11 cellular contexts compared by ENCODE assay signal in the genomic region with DNA sequence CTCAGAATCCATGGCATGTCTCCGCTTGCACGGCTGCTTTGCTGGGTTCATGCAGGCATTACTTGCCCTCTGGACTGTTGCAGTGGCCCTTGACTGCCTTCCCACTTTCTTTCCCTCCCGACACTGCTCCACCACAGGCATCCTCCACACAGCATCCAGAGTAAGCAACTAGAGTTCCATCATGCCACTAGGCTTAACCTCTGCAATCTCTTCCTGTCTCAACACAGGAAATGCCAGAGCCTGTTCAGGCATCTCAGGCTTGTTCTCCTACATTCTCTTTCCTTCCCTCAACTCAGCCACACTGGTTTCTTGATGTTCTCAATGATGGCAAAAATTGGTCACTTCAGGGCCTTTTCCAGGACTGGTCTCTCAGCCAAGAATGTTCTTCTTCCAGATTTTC.
DNase-seq lines count a peak whose midpoint lies in the region; ATAC-seq, FAIRE-seq and TF ChIP-seq lines count a peak whose summit lies in the region.
"Had no signal": no experiment of that assay in that cellular context is flagged by ENCODE, and none has a peak within 500 bp of the region (broad histone marks: within the 10 kb centered on the region; RNA-seq: fewer than 3 reads in every experiment).

No MANE protein-coding gene starts in this region.

- H3K27me3 ChIP-seq in liver (ENCODE audit: control insufficient read depth in 4 of 4, insufficient read depth in 4 of 4, low read length in 3 of 4), result no peaks in the 10 kb centered on the region
- H3K27me3 ChIP-seq in HepG2 (ENCODE audit: control insufficient read depth in 1 of 2, insufficient read depth in 2 of 2, low read length in 2 of 2), result peaks cover 0 to 29% of the 10 kb centered on the region in 2 experiments; a peak in 1 of 5 replicates
- no peaks in the 10 kb centered on the region for H3K27me3 ChIP-seq in brain microvascular endothelial cell (replicated peaks)
- H3K27me3 ChIP-seq in tibial artery, result no peaks in the 10 kb centered on the region

- H2AFZ ChIP-seq in HepG2 (ENCODE audit: low read length), result no peak overlapping the region

- TF ChIP-seq RAD21 in liver (IDR thresholded peaks at IDR 0.05), result peak in 1 of 2 donors; percentile 7
- TF ChIP-seq RAD21 in HepG2 (CRISPR knock-in tag; IDR thresholded peaks at IDR 0.05), result no peak

- intact Hi-C loops in HepG2 (cut with micrococcal nuclease; ENCODE audit: unreplicated experiment), result no loop called here
- intact Hi-C loops in tibial artery (cut with DNase I; ENCODE audit: low total_unique reads), result no loop called here

- TF ChIP-seq POLR2A in HepG2 (IDR thresholded peaks at IDR 0.05; ENCODE audit: insufficient read depth in 1 of 2, low read depth in 2 of 2, low read length in 2 of 2), result no peak

- ATAC-seq in HepG2, result no peak

- no peak overlapping the region for H3K27ac ChIP-seq in liver (ENCODE audit: low read depth in 1 of 2, low read length in 2 of 2)
- no peak overlapping the region for H3K27ac ChIP-seq in HepG2 (ENCODE audit: extremely low read length, insufficient read depth, low read length)
- peak overlapping the region; percentile 41 for H3K27ac ChIP-seq in brain microvascular endothelial cell
- H3K27ac ChIP-seq in tibial artery, result peak overlapping the region; percentile 58 to 60

- H3K9me3 ChIP-seq in liver (ENCODE audit: control insufficient read depth in 4 of 4, low read length in 3 of 4) (no peaks in the 10 kb centered on the region), HepG2 (ENCODE audit: low read length) (no peaks in the 10 kb centered on the region), tibial artery (no peaks in the 10 kb centered on the region)

- POLR2A ChIA-PET in HepG2 (lab: Yijun Ruan, JAX), result no interaction called here

- no peak overlapping the region for H3K9ac ChIP-seq in liver (ENCODE audit: low read depth in 1 of 2, low read length in 2 of 2)
- H3K9ac ChIP-seq in HepG2 (ENCODE audit: insufficient read depth, low read depth, low read length), result no peak overlapping the region

- H3K4me2 ChIP-seq in HepG2 (ENCODE audit: low read depth, low read length), result no peak overlapping the region

- no peak for DNase-seq in HepG2 (ENCODE audit: low spot score)
- peak; percentile 75 for DNase-seq in brain microvascular endothelial cell
- DNase-seq in iris pigment epithelial cell (ENCODE audit: low read depth), result peak; percentile 86
- no peak for DNase-seq in tibial artery
- no peak for DNase-seq in cerebellum (ENCODE audit: low spot score)
- no peak for DNase-seq in UCSD-AML1 (lab: John Stamatoyannopoulos, UW; ENCODE audit: unreplicated experiment)
- DNase-seq in stimulated activated CD4-positive, alpha-beta T cell treated with anti-CD3 and anti-CD28 coated beads, Interleukin-2, amount 100 ng/mL, for 48 hours, result no peak
- DNase-seq: Calu3; NCI-H1048; stimulated activated CD4-positive, alpha-beta T cell treated with anti-CD3 and anti-CD28 coated beads, Interleukin-12 subunit alpha, Interleukin-12 subunit beta, amount 100 ng/mL, for 4 hours had no signal

- H3K79me2 ChIP-seq in HepG2 (ENCODE audit: insufficient read depth, low read length), result no peaks in the 10 kb centered on the region

- TF ChIP-seq CTCF in liver (IDR thresholded peaks at IDR 0.05; ENCODE audit: low read depth, low read length, missing input control), result no peak
- no peak for TF ChIP-seq CTCF in HepG2 (CRISPR knock-in tag; IDR thresholded peaks at IDR 0.05)
- TF ChIP-seq CTCF in brain microvascular endothelial cell (IDR thresholded peaks at IDR 0.05; ENCODE audit: low read depth, low read length, missing control alignments), result no peak
- no peak for TF ChIP-seq CTCF in tibial artery (IDR thresholded peaks at IDR 0.05)

- FAIRE-seq in HepG2 (lab: Jason Lieb, UNC), result no peak

- CTCF ChIA-PET in HepG2 (lab: Yijun Ruan, JAX; ENCODE audit: low intra/inter-chr PET ratio, low total read pairs), result no interaction called here

- in situ Hi-C loops in HepG2 (cut with HindIII; ENCODE audit: extremely low pct_ligation_motif_present, low pct_unique_long_range_greater_than_20kb), result no loop called here
- in situ Hi-C loops in brain microvascular endothelial cell (cut with HindIII; ENCODE audit: low pct_ligation_motif_present, low sequenced_read_pairs), result no loop called here

- H3K4me3 ChIP-seq in liver (ENCODE audit: low read depth in 1 of 3, low read length in 3 of 3), result no peak overlapping the region
- H3K4me3 ChIP-seq in HepG2 (replicated peaks in 1 of 3; ENCODE audit: insufficient read depth in 1 of 3, low read depth in 2 of 3, low read length in 3 of 3), result no peak overlapping the region
- H3K4me3 ChIP-seq in brain microvascular endothelial cell (ENCODE audit: low read depth, low read length), result no peak overlapping the region
- no peak overlapping the region for H3K4me3 ChIP-seq in tibial artery

- 81% methylated on average over 3 of the region's 3 CpGs for WGBS in liver
- 28% methylated on average over 3 of the region's 3 CpGs for WGBS in HepG2 (ENCODE audit: low lambda C conversion rate)

- TF ChIP-seq EP300 in HepG2 (IDR thresholded peaks at IDR 0.05; ENCODE audit: low read depth in 2 of 2, low read length in 2 of 2) (no peak), HepG2 (CRISPR knock-in tag; IDR thresholded peaks at IDR 0.05; ENCODE audit: borderline replicate concordance) (no peak)

- no peaks in the 10 kb centered on the region for H3K36me3 ChIP-seq in liver (ENCODE audit: control insufficient read depth in 4 of 4, insufficient read depth in 3 of 4, low read depth in 1 of 4, low read length in 3 of 4)
- no peaks in the 10 kb centered on the region for H3K36me3 ChIP-seq in HepG2 (replicated peaks in 1 of 2; ENCODE audit: control insufficient read depth in 1 of 2, insufficient read depth in 2 of 2, low read length in 2 of 2)
- H3K36me3 ChIP-seq in brain microvascular endothelial cell (replicated peaks), result no peaks in the 10 kb centered on the region
- H3K36me3 ChIP-seq in tibial artery, result no peaks in the 10 kb centered on the region

- BruUV-seq in HepG2 (replicated peaks; lab: Mats Ljungman, UMichigan), result no TSS peak

- H3K4me1 ChIP-seq in liver (ENCODE audit: control insufficient read depth in 4 of 4, insufficient read depth in 4 of 4, low read length in 3 of 4) (peaks cover 0 to 3% (median 0%) of the 10 kb centered on the region in 4 donors), HepG2 (ENCODE audit: insufficient read depth, low read length) (no peaks in the 10 kb centered on the region), tibial artery (peaks cover 0 to 63% (median 32%) of the 10 kb centered on the region in 4 donors)

- no peaks in the 10 kb centered on the region for H4K20me1 ChIP-seq in HepG2 (ENCODE audit: insufficient read depth, low read length)

TF ChIP-seq in liver, 16 proteins besides CTCF, POLR2A, EP300 and RAD21:
- TF ChIP-seq NR2F2 (IDR thresholded peaks at IDR 0.05) (peak; percentile 54), RXRA (IDR thresholded peaks at IDR 0.05) (peak in 1 of 2 donors; percentile 19), HNF4G (IDR thresholded peaks at IDR 0.05) (no peak)

TF ChIP-seq in HepG2, 621 proteins besides CTCF, POLR2A, EP300 and RAD21:
- TF ChIP-seq SSRP1 (CRISPR knock-in tag; IDR thresholded peaks at IDR 0.05) (no peak), ZNF678 (CRISPR knock-in tag; IDR thresholded peaks at IDR 0.05) (no peak), AGO2 (optimal IDR thresholded peaks at IDR 0.05; ENCODE audit: low read depth, low read length) (no peak), BCL6 (CRISPR knock-in tag; IDR thresholded peaks at IDR 0.05) (no peak), ZNF558 (CRISPR knock-in tag; IDR thresholded peaks at IDR 0.05; ENCODE audit: borderline replicate concordance) (no peak), MXD4 (CRISPR knock-in tag; IDR thresholded peaks at IDR 0.05) (no peak), HOXA9 (CRISPR knock-in tag; IDR thresholded peaks at IDR 0.05; ENCODE audit: borderline replicate concordance) (no peak), GTF2F1 (IDR thresholded peaks at IDR 0.05; ENCODE audit: low read length) (no peak), FOXM1 (CRISPR knock-in tag; IDR thresholded peaks at IDR 0.05) (no peak), ZNF670 (CRISPR knock-in tag; IDR thresholded peaks at IDR 0.05; ENCODE audit: borderline replicate concordance) (no peak), BRD4 (CRISPR knock-in tag; IDR thresholded peaks at IDR 0.05) (no peak), ZNF24 (IDR thresholded peaks at IDR 0.05) (no peak), SRY (CRISPR knock-in tag; IDR thresholded peaks at IDR 0.05) (no peak), ZNF816 (CRISPR knock-in tag; IDR thresholded peaks at IDR 0.05; ENCODE audit: borderline replicate concordance) (no peak), ZNF614 (CRISPR knock-in tag; IDR thresholded peaks at IDR 0.05; ENCODE audit: borderline replicate concordance) (no peak), ARHGAP35 (CRISPR knock-in tag; IDR thresholded peaks at IDR 0.05; ENCODE audit: borderline replicate concordance) (no peak)
- TF ChIP-seq, protein P1, sequence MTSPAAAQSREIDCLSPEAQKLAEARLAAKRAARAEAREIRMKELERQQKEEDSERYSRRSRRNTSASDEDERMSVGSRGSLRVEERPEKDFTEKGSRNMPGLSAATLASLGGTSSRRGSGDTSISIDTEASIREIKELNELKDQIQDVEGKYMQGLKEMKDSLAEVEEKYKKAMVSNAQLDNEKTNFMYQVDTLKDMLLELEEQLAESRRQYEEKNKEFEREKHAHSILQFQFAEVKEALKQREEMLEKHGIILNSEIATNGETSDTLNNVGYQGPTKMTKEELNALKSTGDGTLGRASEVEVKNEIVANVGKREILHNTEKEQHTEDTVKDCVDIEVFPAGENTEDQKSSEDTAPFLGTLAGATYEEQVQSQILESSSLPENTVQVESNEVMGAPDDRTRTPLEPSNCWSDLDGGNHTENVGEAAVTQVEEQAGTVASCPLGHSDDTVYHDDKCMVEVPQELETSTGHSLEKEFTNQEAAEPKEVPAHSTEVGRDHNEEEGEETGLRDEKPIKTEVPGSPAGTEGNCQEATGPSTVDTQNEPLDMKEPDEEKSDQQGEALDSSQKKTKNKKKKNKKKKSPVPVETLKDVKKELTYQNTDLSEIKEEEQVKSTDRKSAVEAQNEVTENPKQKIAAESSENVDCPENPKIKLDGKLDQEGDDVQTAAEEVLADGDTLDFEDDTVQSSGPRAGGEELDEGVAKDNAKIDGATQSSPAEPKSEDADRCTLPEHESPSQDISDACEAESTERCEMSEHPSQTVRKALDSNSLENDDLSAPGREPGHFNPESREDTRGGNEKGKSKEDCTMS (CRISPR knock-in tag; conservative IDR thresholded peaks at IDR 0.05), result no peak
- TF ChIP-seq, protein P2, sequence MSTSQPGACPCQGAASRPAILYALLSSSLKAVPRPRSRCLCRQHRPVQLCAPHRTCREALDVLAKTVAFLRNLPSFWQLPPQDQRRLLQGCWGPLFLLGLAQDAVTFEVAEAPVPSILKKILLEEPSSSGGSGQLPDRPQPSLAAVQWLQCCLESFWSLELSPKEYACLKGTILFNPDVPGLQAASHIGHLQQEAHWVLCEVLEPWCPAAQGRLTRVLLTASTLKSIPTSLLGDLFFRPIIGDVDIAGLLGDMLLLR (CRISPR knock-in tag; IDR thresholded peaks at IDR 0.05), result no peak

Comparison
In these comparisons a context has a peak if more than half of its experiments do, and no peak if none do; other contexts are left out.
1. H3K27ac ChIP-seq: peak in brain microvascular endothelial cell (single experiment) and tibial artery (2 of 2); none in liver (0 of 2) and HepG2 (single experiment).
2. DNase-seq: peak in brain microvascular endothelial cell (single experiment) and iris pigment epithelial cell (single experiment); none in HepG2 (single experiment), tibial artery (0 of 2), cerebellum (single experiment), UCSD-AML1 (single experiment) and stimulated activated CD4-positive, alpha-beta T cell treated with anti-CD3 and anti-CD28 coated beads, Interleukin-2, amount 100 ng/mL, for 48 hours (0 of 2).